In the genomic region with DNA sequence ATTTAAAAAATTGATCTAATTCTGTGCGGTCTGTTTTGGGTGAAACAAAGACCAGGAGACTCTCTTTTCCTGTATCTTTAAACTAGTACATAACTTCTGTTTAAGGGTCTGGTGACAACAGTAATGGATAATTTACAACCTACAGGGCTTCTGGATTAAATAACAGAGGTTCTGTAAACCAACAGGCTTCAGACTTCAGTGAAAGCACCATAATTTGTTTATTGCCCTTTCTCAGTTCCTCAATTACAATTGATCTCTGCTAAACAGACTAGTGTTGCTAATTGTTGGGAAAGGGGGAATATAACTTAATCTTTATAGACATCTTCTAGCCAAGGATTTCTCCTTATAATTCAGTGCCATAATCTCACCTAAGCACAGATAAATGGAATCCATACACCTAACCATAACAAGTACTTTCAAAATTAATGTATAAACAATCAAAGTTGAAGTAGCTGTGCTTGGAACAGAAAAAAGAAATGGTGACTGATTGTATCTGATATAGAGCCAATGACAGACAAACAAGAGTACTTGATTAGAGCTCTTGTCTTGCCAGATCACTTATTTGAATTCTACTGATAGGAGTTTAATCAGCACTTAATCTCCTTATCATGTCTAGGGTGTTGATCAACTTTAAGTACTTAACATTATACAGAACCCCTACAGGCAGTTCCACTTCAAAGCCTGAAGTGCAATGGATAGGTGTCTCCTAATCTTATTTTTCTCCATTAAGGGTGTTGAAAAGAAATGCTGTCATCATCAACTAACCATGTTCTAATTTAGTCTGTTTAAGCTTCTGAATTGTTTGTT, we compare ENCODE assay signal across 1 cellular context.
TF ChIP-seq lines count a peak whose summit lies in the region.

No MANE protein-coding gene starts in this region.

TF ChIP-seq in HEK293, 187 proteins besides CTCF, POLR2A, EP300 and RAD21 (continued from another document):
- TF ChIP-seq ZSCAN16 (tag by site-specific recombination; IDR thresholded peaks at IDR 0.05) (peak; percentile 77), ZNF501 (tag by site-specific recombination; IDR thresholded peaks at IDR 0.05) (no peak), TCF7L2 (IDR thresholded peaks at IDR 0.05; ENCODE audit: borderline replicate concordance, low read depth, low read length) (peak; percentile 93), OSR2 (tag by site-specific recombination; IDR thresholded peaks at IDR 0.05) (0 out of 2 replicates have a peak, but pooled peaks have one; percentile 6), FEZF1 (tag by site-specific recombination; IDR thresholded peaks at IDR 0.05) (peak; percentile 67; the same call in 1 of the 2 replicates)
- TF ChIP-seq, protein P1, sequence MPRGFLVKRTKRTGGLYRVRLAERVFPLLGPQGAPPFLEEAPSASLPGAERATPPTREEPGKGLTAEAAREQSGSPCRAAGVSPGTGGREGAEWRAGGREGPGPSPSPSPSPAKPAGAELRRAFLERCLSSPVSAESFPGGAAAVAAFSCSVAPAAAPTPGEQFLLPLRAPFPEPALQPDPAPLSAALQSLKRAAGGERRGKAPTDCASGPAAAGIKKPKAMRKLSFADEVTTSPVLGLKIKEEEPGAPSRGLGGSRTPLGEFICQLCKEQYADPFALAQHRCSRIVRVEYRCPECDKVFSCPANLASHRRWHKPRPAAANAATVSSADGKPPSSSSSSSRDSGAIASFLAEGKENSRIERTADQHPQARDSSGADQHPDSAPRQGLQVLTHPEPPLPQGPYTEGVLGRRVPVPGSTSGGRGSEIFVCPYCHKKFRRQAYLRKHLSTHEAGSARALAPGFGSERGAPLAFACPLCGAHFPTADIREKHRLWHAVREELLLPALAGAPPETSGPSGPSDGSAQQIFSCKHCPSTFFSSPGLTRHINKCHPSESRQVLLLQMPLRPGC (tag by site-specific recombination; IDR thresholded peaks at IDR 0.05): no peak
TF ChIP-seq in HEK293: peak in this region for 5.
